18 cellular contexts compared by ENCODE assay signal in genomic region chr10:5453749-5454489, GRCh38. TPM values are rescaled to one million over a fixed set of nuclear protein-coding genes. Genes with fewer than 3 reads are reported as not detected.
DNase-seq lines count a peak whose midpoint lies in the region; ATAC-seq, FAIRE-seq and TF ChIP-seq lines count a peak whose summit lies in the region.
"Had no signal": no experiment of that assay in that cellular context is flagged by ENCODE, and none has a peak within 500 bp of the region (broad histone marks: within the 10 kb centered on the region; RNA-seq: fewer than 3 reads in every experiment).

No MANE protein-coding gene starts in this region.

- peaks cover 31% of the 10 kb centered on the region for H3K4me1 Mint-ChIP-seq in nephron
- H3K4me1 Mint-ChIP-seq in stimulated activated naive CD8-positive, alpha-beta T cell treated with anti-CD3 and anti-CD28 coated beads, Interleukin-15, amount 100 ng/mL, for 72 hours = peaks cover 11% of the 10 kb centered on the region

- H3K79me2 ChIP-seq in HepG2 (ENCODE audit: insufficient read depth, low read length) (peaks cover 32% of the 10 kb centered on the region), K562 (ENCODE audit: control insufficient read depth, insufficient read depth, low read length) (peaks cover 100% of the 10 kb centered on the region)

- H3K27ac Mint-ChIP-seq in nephron = peak overlapping the region; percentile 48 to 75 (median 55)
- no peak overlapping the region for H3K27ac Mint-ChIP-seq in stimulated activated naive CD8-positive, alpha-beta T cell treated with anti-CD3 and anti-CD28 coated beads, Interleukin-15, amount 100 ng/mL, for 72 hours

- peaks cover 65% of the 10 kb centered on the region for H3K36me3 Mint-ChIP-seq in nephron (ENCODE audit: low read depth)

- FAIRE-seq in HepG2 (lab: Jason Lieb, UNC) (no peak), K562 (lab: Jason Lieb, UNC) (no peak)
- FAIRE-seq: H54 had no signal

- H2AFZ ChIP-seq in HepG2 (ENCODE audit: low read length) (no peak overlapping the region), K562 (ENCODE audit: low read depth, low read length) (no peak overlapping the region)

- H3K9me3 ChIP-seq in HepG2 (ENCODE audit: low read length) = no peaks in the 10 kb centered on the region
- no peaks in the 10 kb centered on the region for H3K9me3 ChIP-seq in right lobe of liver
- H3K9me3 ChIP-seq in K562 (replicated peaks; ENCODE audit: control insufficient read depth, insufficient read depth, low read depth, low read length) = no peaks in the 10 kb centered on the region
- H3K9me3 ChIP-seq in transverse colon = no peaks in the 10 kb centered on the region
- H3K9me3 ChIP-seq: Caco-2 had no signal

- no peak for DNase-seq in HepG2 (ENCODE audit: low spot score)
- DNase-seq in right lobe of liver = no peak
- no peak for DNase-seq in K562 (ENCODE audit: extremely low read depth in 1 of 4, low spot score in 3 of 4)
- DNase-seq in transverse colon = no peak
- DNase-seq in stimulated activated naive CD8-positive, alpha-beta T cell treated with anti-CD3 and anti-CD28 coated beads, Interleukin-15, amount 100 ng/mL, for 72 hours = no peak
- no peak for DNase-seq in NCI-H1694 (lab: John Stamatoyannopoulos, UW)
- no peak for DNase-seq in superior temporal gyrus (ENCODE audit: extremely low spot score)
- DNase-seq: AML-193, Caco-2, DND-41, GDM1, IMR-90, MV-4-11, NCI-H1417 treated with DMSO at 0.1 percent for 48 hours, NCI-H2081 treated with DMSO at 0.1 percent for 48 hours had no signal

- no peak overlapping the region for H3K4me3 Mint-ChIP-seq in nephron
- no peak overlapping the region for H3K4me3 Mint-ChIP-seq in stimulated activated naive CD8-positive, alpha-beta T cell treated with anti-CD3 and anti-CD28 coated beads, Interleukin-15, amount 100 ng/mL, for 72 hours

- H3K36me3 ChIP-seq in HepG2 (replicated peaks in 1 of 2; ENCODE audit: control insufficient read depth in 1 of 2, insufficient read depth in 2 of 2, low read length in 2 of 2) = peaks cover 22 to 64% of the 10 kb centered on the region in 2 experiments
- peaks cover 0 to 73% (median 41%) of the 10 kb centered on the region in 4 donors for H3K36me3 ChIP-seq in right lobe of liver
- peaks cover 91% of the 10 kb centered on the region for H3K36me3 ChIP-seq in K562 (ENCODE audit: control insufficient read depth, insufficient read depth, low read length)
- peaks cover 0 to 62% (median 31%) of the 10 kb centered on the region in 4 donors for H3K36me3 ChIP-seq in transverse colon

- no peaks in the 10 kb centered on the region for H3K9me3 Mint-ChIP-seq in nephron
- H3K9me3 Mint-ChIP-seq in stimulated activated naive CD8-positive, alpha-beta T cell treated with anti-CD3 and anti-CD28 coated beads, Interleukin-15, amount 100 ng/mL, for 72 hours = no peaks in the 10 kb centered on the region

- H3K27me3 ChIP-seq in HepG2 (ENCODE audit: control insufficient read depth in 1 of 2, insufficient read depth in 2 of 2, low read length in 2 of 2) = no peaks in the 10 kb centered on the region
- H3K27me3 ChIP-seq in right lobe of liver = no peaks in the 10 kb centered on the region
- no peaks in the 10 kb centered on the region for H3K27me3 ChIP-seq in K562 (ENCODE audit: control insufficient read depth in 2 of 2, insufficient read depth in 2 of 2, low read length in 2 of 2)
- no peaks in the 10 kb centered on the region for H3K27me3 ChIP-seq in transverse colon

- WGBS in HepG2 (ENCODE audit: low lambda C conversion rate) = 97% methylated on average over 13 of the region's 13 CpGs
- WGBS in right lobe of liver (ENCODE audit: insufficient coverage, low coverage, low lambda C conversion rate, missing lambda C conversion rate) = 90% methylated on average over 13 of the region's 13 CpGs
- WGBS in K562 (ENCODE audit: insufficient coverage, low coverage, missing lambda C conversion rate) = 87% methylated on average over 13 of the region's 13 CpGs
- WGBS in transverse colon (ENCODE audit: low coverage in 1 of 2), 2 donors = 60 to 64% methylated on average over 11 to 13 of the region's 13 CpGs

- intact Hi-C loops in HepG2 (cut with micrococcal nuclease; ENCODE audit: unreplicated experiment) = no loop called here
- intact Hi-C loops in right lobe of liver (cut with DNase I) = loop anchor here in 1 of 2 donors (10.0 kb wide), 1 partner anchor 151 kb away; no protein-coding TSS in a partner anchor
- intact Hi-C loops in K562 (cut with micrococcal nuclease) = no loop called here
- intact Hi-C loops in transverse colon (cut with DNase I; ENCODE audit: low total_unique reads) = loop anchor here (10.0 kb wide), 1 partner anchor 111 kb away; no protein-coding TSS in a partner anchor

- no peak for TF ChIP-seq POLR2A in HepG2 (IDR thresholded peaks at IDR 0.05; ENCODE audit: insufficient read depth in 1 of 2, low read depth in 2 of 2, low read length in 2 of 2)
- TF ChIP-seq POLR2A in right lobe of liver (IDR thresholded peaks at IDR 0.05) = no peak
- no peak for TF ChIP-seq POLR2A in K562 (conservative IDR thresholded peaks at IDR 0.05)
- TF ChIP-seq POLR2A in transverse colon (IDR thresholded peaks at IDR 0.05) = no peak

- BruUV-seq in HepG2 (replicated peaks; lab: Mats Ljungman, UMichigan) (no TSS peak), K562 (replicated peaks; lab: Mats Ljungman, UMichigan) (no TSS peak)

- no peaks in the 10 kb centered on the region for H3K27me3 Mint-ChIP-seq in nephron (ENCODE audit: low read depth)
- H3K27me3 Mint-ChIP-seq in stimulated activated naive CD8-positive, alpha-beta T cell treated with anti-CD3 and anti-CD28 coated beads, Interleukin-15, amount 100 ng/mL, for 72 hours = no peaks in the 10 kb centered on the region

- POLR2A ChIA-PET in HepG2 (lab: Yijun Ruan, JAX) (no interaction called here), K562 (lab: Yijun Ruan, JAX) (interaction anchor here (0.6 to 4.6 kb wide), 4 partner anchors 10 to 176 kb away, joined by 3 to 30 read pairs (median 4); no protein-coding TSS in a partner anchor)

- H3K9ac ChIP-seq in HepG2 (ENCODE audit: insufficient read depth, low read depth, low read length) (no peak overlapping the region), K562 (ENCODE audit: insufficient read depth in 1 of 2, low read depth in 2 of 2, low read length in 2 of 2) (no peak overlapping the region)

- in situ Hi-C loops in HepG2 (cut with HindIII; ENCODE audit: extremely low pct_ligation_motif_present, low pct_unique_long_range_greater_than_20kb) = no loop called here
- in situ Hi-C loops in K562 (cut with MboI) = no loop called here
- in situ Hi-C loops in transverse colon (cut with MboI; ENCODE audit: low pct_ligation_motif_present in 1 of 4, low pct_unique_long_range_greater_than_20kb in 1 of 4, low sequenced_read_pairs in 3 of 4) = no loop called here

- H3K4me3 ChIP-seq in HepG2 (replicated peaks in 1 of 3; ENCODE audit: insufficient read depth in 1 of 3, low read depth in 2 of 3, low read length in 3 of 3) = no peak overlapping the region
- no peak overlapping the region for H3K4me3 ChIP-seq in right lobe of liver
- no peak overlapping the region for H3K4me3 ChIP-seq in K562
- no peak overlapping the region for H3K4me3 ChIP-seq in transverse colon

- H3K4me1 ChIP-seq in HepG2 (ENCODE audit: insufficient read depth, low read length) (peaks cover 13% of the 10 kb centered on the region), right lobe of liver (peaks cover 0 to 18% (median 0%) of the 10 kb centered on the region in 4 donors), K562 (replicated peaks in 1 of 2; ENCODE audit: control insufficient read depth in 2 of 2, insufficient read depth in 2 of 2, low read length in 2 of 2) (peaks cover 3 to 12% of the 10 kb centered on the region in 2 experiments), transverse colon (peaks cover 0 to 33% (median 24%) of the 10 kb centered on the region in 4 donors)

- TF ChIP-seq EP300 in HepG2 (IDR thresholded peaks at IDR 0.05; ENCODE audit: low read depth in 2 of 2, low read length in 2 of 2) = no peak
- TF ChIP-seq EP300 in HepG2 (CRISPR knock-in tag; IDR thresholded peaks at IDR 0.05; ENCODE audit: borderline replicate concordance) = no peak
- no peak for TF ChIP-seq EP300 in K562 (IDR thresholded peaks at IDR 0.05; ENCODE audit: low read length)
- no peak for TF ChIP-seq EP300 in transverse colon (IDR thresholded peaks at IDR 0.05; ENCODE audit: low read depth)

- H3K9me1 ChIP-seq in K562 (ENCODE audit: control insufficient read depth, insufficient read depth, low read length) = no peaks in the 10 kb centered on the region

- H3K4me2 ChIP-seq in HepG2 (ENCODE audit: low read depth, low read length) (no peak overlapping the region), K562 (ENCODE audit: insufficient read depth, low read length) (no peak overlapping the region)

- H4K20me1 ChIP-seq in HepG2 (ENCODE audit: insufficient read depth, low read length) = peaks cover 11% of the 10 kb centered on the region
- no peaks in the 10 kb centered on the region for H4K20me1 ChIP-seq in K562 (replicated peaks; ENCODE audit: control insufficient read depth, insufficient read depth, low read length)

- ATAC-seq in HepG2 (no peak), right lobe of liver (no peak), K562 (no peak)
- ATAC-seq in stimulated activated naive CD8-positive, alpha-beta T cell treated with anti-CD3 and anti-CD28 coated beads, Interleukin-15, amount 100 ng/mL, for 72 hours = no peak

- no peak for TF ChIP-seq CTCF in HepG2 (CRISPR knock-in tag; IDR thresholded peaks at IDR 0.05)
- no peak for TF ChIP-seq CTCF in right lobe of liver (IDR thresholded peaks at IDR 0.05)
- TF ChIP-seq CTCF in K562 (IDR thresholded peaks at IDR 0.05 in 2 of 3, conservative IDR thresholded peaks at IDR 0.05 in 1 of 3; ENCODE audit: insufficient read depth in 2 of 3, low read depth in 1 of 3, low read length in 3 of 3) = no peak
- TF ChIP-seq CTCF in nephron (IDR thresholded peaks at IDR 0.05; ENCODE audit: unreplicated experiment in 3 of 3) = no peak
- no peak for TF ChIP-seq CTCF in transverse colon (IDR thresholded peaks at IDR 0.05)

- H3K27ac ChIP-seq in HepG2 (ENCODE audit: extremely low read length, insufficient read depth, low read length) = no peak overlapping the region
- no peak overlapping the region for H3K27ac ChIP-seq in right lobe of liver
- 0 out of 3 replicates have a peak overlapping the region, but pooled peaks have one; percentile 10 for H3K27ac ChIP-seq in K562 (ENCODE audit: extremely low read depth, low read depth, low read length)
- H3K27ac ChIP-seq in transverse colon = peak overlapping the region; percentile 30 to 92 (median 45)

- CTCF ChIA-PET in HepG2 (lab: Yijun Ruan, JAX; ENCODE audit: low intra/inter-chr PET ratio, low total read pairs) (no interaction called here), K562 (lab: Yijun Ruan, JAX; ENCODE audit: low intra/inter-chr PET ratio) (interaction anchor here (0.7 kb wide), 1 partner anchor 17 kb away, joined by 3 read pairs; no protein-coding TSS in a partner anchor)

- TF ChIP-seq RAD21 in HepG2 (CRISPR knock-in tag; IDR thresholded peaks at IDR 0.05) (no peak), K562 (CRISPR knock-in tag; conservative IDR thresholded peaks at IDR 0.05 in 1 of 2, IDR thresholded peaks at IDR 0.05 in 1 of 2) (no peak)

RNA-seq across cellular contexts. Expression of gene NET1, which starts 41.6 kb away (rescaled TPM):
- total RNA-seq in HepG2 (2016; rRNA removed; fragmentation: Illumina TruSeq; extraction: Trizol) (65.8 and 115 TPM in 2 replicates), right lobe of liver (10 to 100 TPM; 23.0 to 64.5 (median 38.5) TPM), K562 (2014; rRNA removed) (115 TPM in 2 replicates), K562 (2014; rRNA removed; fragmentation: Illumina TruSeq; extraction: Trizol) (106 and 114 TPM in 2 replicates), K562 (2015; rRNA removed; fragmentation: Illumina TruSeq; extraction: Trizol) (98.1 and 105 TPM in 2 replicates), K562 (2021) (152 and 158 TPM in 2 replicates), transverse colon (100 to 1,000 TPM in 3 of 4 donors, 10 to 100 TPM in 1; 90.0 to 311 (median 289) TPM)
- 13.3 and 15.2 TPM in 2 replicates for total RNA-seq in HepG2 (2016; cell fraction: cytosol; rRNA removed; fragmentation: Illumina TruSeq; extraction: Trizol; ENCODE audit: low read depth)
- 67.1 and 111 TPM in 2 replicates for total RNA-seq in HepG2 (2016; cell fraction: insoluble cytoplasmic fraction; rRNA removed; fragmentation: Illumina TruSeq; extraction: Trizol)
- 50.6 and 52.2 TPM in 2 replicates for total RNA-seq in HepG2 (2016; cell fraction: membrane; rRNA removed; fragmentation: Illumina TruSeq; extraction: Trizol)
- 56.7 and 60.2 TPM in 2 replicates for total RNA-seq in HepG2 (2016; cell fraction: nucleus; rRNA removed; fragmentation: Illumina TruSeq; extraction: Trizol)
- polyA plus RNA-seq in HepG2 (2011; rRNA removed) (37.8 and 48.1 TPM in 2 replicates), K562 (2011; rRNA removed) (258 and 270 TPM in 2 replicates), K562 (2014; fragmentation: Illumina TruSeq; extraction: Trizol) (113 and 136 TPM in 2 replicates), K562 (2014; fragmentation: Nextera tagmentation; extraction: Ambion mirVana) (10 to 100 TPM; 47.4 to 53.0 TPM), K562 (2014; rRNA removed) (98.9 and 105 TPM in 2 replicates)
- 26.5 and 28.7 TPM in 2 replicates for polyA plus RNA-seq in HepG2 (2011; cell fraction: cytosol; rRNA removed)
- 19.8 and 22.7 TPM in 2 replicates for polyA plus RNA-seq in HepG2 (2011; cell fraction: nucleus; rRNA removed)
- 43.1 and 50.0 TPM in 2 replicates for polyA plus RNA-seq in HepG2 (2012)
- polyA plus RNA-seq in HepG2 (2016; cell fraction: cytosol; fragmentation: Illumina TruSeq; extraction: Trizol; ENCODE audit: low read depth) = 5.0 and 5.8 TPM in 2 replicates
- 98.1 and 103 TPM in 2 replicates for polyA plus RNA-seq in HepG2 (2016; cell fraction: insoluble cytoplasmic fraction; fragmentation: Illumina TruSeq; extraction: Trizol; ENCODE audit: low read depth)
- 21.4 and 21.5 TPM in 2 replicates for polyA plus RNA-seq in HepG2 (2016; cell fraction: membrane; fragmentation: Illumina TruSeq; extraction: Trizol; ENCODE audit: low read depth)
- 56.7 and 57.9 TPM in 2 replicates for polyA plus RNA-seq in HepG2 (2016; cell fraction: nucleus; fragmentation: Illumina TruSeq; extraction: Trizol; ENCODE audit: insufficient read depth, low read depth)
- polyA minus RNA-seq in HepG2 (2011; rRNA and poly(A)+ RNA removed; ENCODE audit: low replicate concordance) = 47.1 and 69.7 TPM in 2 replicates
- 79.5 and 93.0 TPM in 2 replicates for polyA minus RNA-seq in HepG2 (2011; cell fraction: cytosol; rRNA and poly(A)+ RNA removed)
- 103 and 134 TPM in 2 replicates for polyA minus RNA-seq in HepG2 (2011; cell fraction: nucleus; rRNA and poly(A)+ RNA removed)
- total RNA-seq in K562 (2011; cell fraction: chromatin; rRNA removed; ENCODE audit: low replicate concordance) = 210 and 255 TPM in 2 replicates
- 116 and 127 TPM in 2 replicates for total RNA-seq in K562 (2011; cell fraction: nucleolus; rRNA removed)
- 147 and 162 TPM in 2 replicates for total RNA-seq in K562 (2011; cell fraction: nucleoplasm; rRNA removed)
- 98.2 and 133 TPM in 2 replicates for polyA plus RNA-seq in K562 (2011; cell fraction: cytosol; rRNA removed)
- 136 and 256 TPM in 2 replicates for polyA plus RNA-seq in K562 (2011; cell fraction: nucleus; rRNA removed)
- polyA plus RNA-seq in K562 (2012) = 103 and 113 TPM in 2 replicates
- polyA minus RNA-seq in K562 (2011; rRNA and poly(A)+ RNA removed) = 409 and 471 TPM in 2 replicates
- 218 and 242 TPM in 2 replicates for polyA minus RNA-seq in K562 (2011; cell fraction: cytosol; rRNA and poly(A)+ RNA removed)
- 195 and 518 TPM in 2 replicates for polyA minus RNA-seq in K562 (2011; cell fraction: nucleus; rRNA and poly(A)+ RNA removed)

RNA-seq across cellular contexts. Expression of gene CALML5, which starts 45.5 kb away (rescaled TPM):
- not detected in 2 replicates for total RNA-seq in HepG2 (2016; rRNA removed; fragmentation: Illumina TruSeq; extraction: Trizol)
- total RNA-seq in HepG2 (2016; cell fraction: cytosol; rRNA removed; fragmentation: Illumina TruSeq; extraction: Trizol; ENCODE audit: low read depth) = not detected in 2 replicates
- total RNA-seq in HepG2 (2016; cell fraction: insoluble cytoplasmic fraction; rRNA removed; fragmentation: Illumina TruSeq; extraction: Trizol) = not detected in 2 replicates
- not detected in 2 replicates for total RNA-seq in HepG2 (2016; cell fraction: membrane; rRNA removed; fragmentation: Illumina TruSeq; extraction: Trizol)
- total RNA-seq in HepG2 (2016; cell fraction: nucleus; rRNA removed; fragmentation: Illumina TruSeq; extraction: Trizol) = not detected in 2 replicates
- not detected in 2 replicates for polyA plus RNA-seq in HepG2 (2011; rRNA removed)
- not detected in 2 replicates for polyA plus RNA-seq in HepG2 (2011; cell fraction: cytosol; rRNA removed)
- polyA plus RNA-seq in HepG2 (2011; cell fraction: nucleus; rRNA removed) = not detected in 2 replicates
- polyA plus RNA-seq in HepG2 (2012) = not detected in 2 replicates
- polyA plus RNA-seq in HepG2 (2016; cell fraction: cytosol; fragmentation: Illumina TruSeq; extraction: Trizol; ENCODE audit: low read depth) = not detected in 2 replicates
- not detected in 2 replicates for polyA plus RNA-seq in HepG2 (2016; cell fraction: insoluble cytoplasmic fraction; fragmentation: Illumina TruSeq; extraction: Trizol; ENCODE audit: low read depth)
- not detected in 2 replicates for polyA plus RNA-seq in HepG2 (2016; cell fraction: membrane; fragmentation: Illumina TruSeq; extraction: Trizol; ENCODE audit: low read depth)
- not detected in 2 replicates for polyA plus RNA-seq in HepG2 (2016; cell fraction: nucleus; fragmentation: Illumina TruSeq; extraction: Trizol; ENCODE audit: insufficient read depth, low read depth)
- not detected in 2 replicates for polyA minus RNA-seq in HepG2 (2011; rRNA and poly(A)+ RNA removed; ENCODE audit: low replicate concordance)
- polyA minus RNA-seq in HepG2 (2011; cell fraction: cytosol; rRNA and poly(A)+ RNA removed) = not detected in 2 replicates
- polyA minus RNA-seq in HepG2 (2011; cell fraction: nucleus; rRNA and poly(A)+ RNA removed) = not detected in 2 replicates
- not detected for total RNA-seq in right lobe of liver
- total RNA-seq in K562 (2011; cell fraction: chromatin; rRNA removed; ENCODE audit: low replicate concordance) = not detected in 2 replicates
- not detected in 2 replicates for total RNA-seq in K562 (2011; cell fraction: nucleolus; rRNA removed)
- not detected in 2 replicates for total RNA-seq in K562 (2011; cell fraction: nucleoplasm; rRNA removed)
- total RNA-seq in K562 (2014; rRNA removed) = not detected in 2 replicates
- total RNA-seq in K562 (2014; rRNA removed; fragmentation: Illumina TruSeq; extraction: Trizol) = not detected in 2 replicates
- total RNA-seq in K562 (2015; rRNA removed; fragmentation: Illumina TruSeq; extraction: Trizol) = not detected in 2 replicates
- total RNA-seq in K562 (2021) = not detected in 2 replicates
- polyA plus RNA-seq in K562 (2011; rRNA removed) = not detected in 2 replicates
- not detected in 2 replicates for polyA plus RNA-seq in K562 (2011; cell fraction: cytosol; rRNA removed)
- not detected in 2 replicates for polyA plus RNA-seq in K562 (2011; cell fraction: nucleus; rRNA removed)
- not detected in 2 replicates for polyA plus RNA-seq in K562 (2012)
- polyA plus RNA-seq in K562 (2014; fragmentation: Illumina TruSeq; extraction: Trizol) = not detected in 2 replicates
- not detected for polyA plus RNA-seq in K562 (2014; fragmentation: Nextera tagmentation; extraction: Ambion mirVana)
- not detected in 2 replicates for polyA plus RNA-seq in K562 (2014; rRNA removed)
- polyA minus RNA-seq in K562 (2011; rRNA and poly(A)+ RNA removed) = not detected in 2 replicates
- polyA minus RNA-seq in K562 (2011; cell fraction: cytosol; rRNA and poly(A)+ RNA removed) = not detected in 2 replicates
- not detected in 2 replicates for polyA minus RNA-seq in K562 (2011; cell fraction: nucleus; rRNA and poly(A)+ RNA removed)
- total RNA-seq in transverse colon = not detected
- total RNA-seq: Caco-2, IMR-90, SK-MEL-5 had no signal
- polyA plus RNA-seq: IMR-90 had no signal

RNA-seq across cellular contexts. Expression of gene TUBAL3, which starts 49.3 kb away (rescaled TPM):
- total RNA-seq in HepG2 (2016; rRNA removed; fragmentation: Illumina TruSeq; extraction: Trizol) (0.07 TPM in 1 of 2 replicates, not detected in the other), right lobe of liver (not detected), K562 (2014; rRNA removed) (6.6 and 7.8 TPM in 2 replicates), K562 (2014; rRNA removed; fragmentation: Illumina TruSeq; extraction: Trizol) (6.9 and 7.8 TPM in 2 replicates), K562 (2015; rRNA removed; fragmentation: Illumina TruSeq; extraction: Trizol) (6.3 and 7.5 TPM in 2 replicates), K562 (2021) (6.3 and 6.8 TPM in 2 replicates), transverse colon (10 to 100 TPM in 3 of 4 donors, under 1 TPM in 1; 0.40 to 78.1 (median 49.0) TPM)
- total RNA-seq in HepG2 (2016; cell fraction: cytosol; rRNA removed; fragmentation: Illumina TruSeq; extraction: Trizol; ENCODE audit: low read depth) = not detected in 2 replicates
- total RNA-seq in HepG2 (2016; cell fraction: insoluble cytoplasmic fraction; rRNA removed; fragmentation: Illumina TruSeq; extraction: Trizol) = 0.06 TPM in 1 of 2 replicates, not detected in the other
- not detected in 2 replicates for total RNA-seq in HepG2 (2016; cell fraction: membrane; rRNA removed; fragmentation: Illumina TruSeq; extraction: Trizol)
- not detected in 2 replicates for total RNA-seq in HepG2 (2016; cell fraction: nucleus; rRNA removed; fragmentation: Illumina TruSeq; extraction: Trizol)
- polyA plus RNA-seq in HepG2 (2011; rRNA removed) (0.26 and 0.48 TPM in 2 replicates), K562 (2011; rRNA removed) (4.7 and 10.1 TPM in 2 replicates), K562 (2014; fragmentation: Illumina TruSeq; extraction: Trizol) (8.5 and 9.8 TPM in 2 replicates), K562 (2014; fragmentation: Nextera tagmentation; extraction: Ambion mirVana) (10 to 100 TPM in 1 of 2 experiments, 1 to 10 TPM in 1; 8.3 to 10.1 TPM), K562 (2014; rRNA removed) (5.5 TPM in 2 replicates)
- 0.28 and 0.37 TPM in 2 replicates for polyA plus RNA-seq in HepG2 (2011; cell fraction: cytosol; rRNA removed)
- 0.24 and 0.26 TPM in 2 replicates for polyA plus RNA-seq in HepG2 (2011; cell fraction: nucleus; rRNA removed)
- 0.19 and 0.34 TPM in 2 replicates for polyA plus RNA-seq in HepG2 (2012)
- not detected in 2 replicates for polyA plus RNA-seq in HepG2 (2016; cell fraction: cytosol; fragmentation: Illumina TruSeq; extraction: Trizol; ENCODE audit: low read depth)
- polyA plus RNA-seq in HepG2 (2016; cell fraction: insoluble cytoplasmic fraction; fragmentation: Illumina TruSeq; extraction: Trizol; ENCODE audit: low read depth) = not detected in 2 replicates
- polyA plus RNA-seq in HepG2 (2016; cell fraction: membrane; fragmentation: Illumina TruSeq; extraction: Trizol; ENCODE audit: low read depth) = not detected in 2 replicates
- not detected in 2 replicates for polyA plus RNA-seq in HepG2 (2016; cell fraction: nucleus; fragmentation: Illumina TruSeq; extraction: Trizol; ENCODE audit: insufficient read depth, low read depth)
- polyA minus RNA-seq in HepG2 (2011; rRNA and poly(A)+ RNA removed; ENCODE audit: low replicate concordance) = 0.32 and 0.77 TPM in 2 replicates
- not detected in 2 replicates for polyA minus RNA-seq in HepG2 (2011; cell fraction: cytosol; rRNA and poly(A)+ RNA removed)
- polyA minus RNA-seq in HepG2 (2011; cell fraction: nucleus; rRNA and poly(A)+ RNA removed) = 0.37 TPM in 1 of 2 replicates, not detected in the other
- total RNA-seq in K562 (2011; cell fraction: chromatin; rRNA removed; ENCODE audit: low replicate concordance) = 8.4 and 9.7 TPM in 2 replicates
- 4.3 TPM in 2 replicates for total RNA-seq in K562 (2011; cell fraction: nucleolus; rRNA removed)
- 3.1 and 4.9 TPM in 2 replicates for total RNA-seq in K562 (2011; cell fraction: nucleoplasm; rRNA removed)
- polyA plus RNA-seq in K562 (2011; cell fraction: cytosol; rRNA removed) = 3.6 and 10.6 TPM in 2 replicates
- 4.4 and 8.6 TPM in 2 replicates for polyA plus RNA-seq in K562 (2011; cell fraction: nucleus; rRNA removed)
- 8.6 and 9.6 TPM in 2 replicates for polyA plus RNA-seq in K562 (2012)
- polyA minus RNA-seq in K562 (2011; rRNA and poly(A)+ RNA removed) = 4.2 and 7.3 TPM in 2 replicates
- polyA minus RNA-seq in K562 (2011; cell fraction: cytosol; rRNA and poly(A)+ RNA removed) = 0.91 and 3.4 TPM in 2 replicates
- polyA minus RNA-seq in K562 (2011; cell fraction: nucleus; rRNA and poly(A)+ RNA removed) = 2.3 and 2.4 TPM in 2 replicates
- total RNA-seq: IMR-90 had no signal
- polyA plus RNA-seq: IMR-90 had no signal

Comparison
In these comparisons a context has a peak if more than half of its experiments do, and no peak if none do; other contexts are left out.
1. H3K27ac ChIP-seq: peak in K562 (single experiment) and transverse colon (4 of 4); none in HepG2 (single experiment) and right lobe of liver (0 of 3).
2. H3K27ac Mint-ChIP-seq: peak in nephron (3 of 3); none in stimulated activated naive CD8-positive, alpha-beta T cell treated with anti-CD3 and anti-CD28 coated beads, Interleukin-15, amount 100 ng/mL, for 72 hours (0 of 2).
3. Of the 241 proteins assayed by ChIP-seq in both HepG2 and K562: peak only in HepG2: RBM22; only in K562: none; in both: none; in neither: 240.